In genomic region chr2:113584311-113585067, GRCh38 we compare ENCODE assay signal across 1 cellular context.
TF ChIP-seq lines count a peak whose summit lies in the region.

No MANE protein-coding gene starts in this region.

TF ChIP-seq in A549, 52 proteins besides CTCF, POLR2A, EP300 and RAD21:
- TF ChIP-seq PHF8 (IDR thresholded peaks at IDR 0.05; ENCODE audit: borderline replicate concordance, low read depth): 0 out of 2 replicates have a peak, but pooled peaks have one; percentile 22
